9 cellular contexts compared by ENCODE assay signal in the genomic region with DNA sequence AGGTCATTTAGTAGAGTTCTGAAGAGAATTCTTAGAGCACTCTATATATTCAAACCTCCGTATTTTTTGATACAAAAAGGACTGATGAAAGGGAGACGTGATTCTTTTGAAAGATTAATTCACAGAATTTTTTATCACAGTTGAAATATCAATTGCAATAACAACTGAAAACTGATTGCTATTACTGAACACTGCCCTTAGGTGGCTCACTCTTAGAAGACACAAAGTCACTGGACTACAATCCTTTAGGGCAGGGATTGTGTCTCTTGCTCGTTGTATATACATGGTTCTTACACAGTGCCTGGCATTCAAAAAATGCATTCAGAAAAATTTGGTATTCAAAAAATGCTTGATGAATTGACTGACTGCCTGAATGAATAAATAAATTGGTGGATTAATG. TPM values are rescaled to one million over a fixed set of nuclear protein-coding genes. Genes with fewer than 3 reads are reported as not detected.
A peak's percentile ranks its signal among the peaks of the same experiment; 100 is the strongest.
DNase-seq lines count a peak whose midpoint lies in the region; ATAC-seq, FAIRE-seq and TF ChIP-seq lines count a peak whose summit lies in the region.
"Had no signal": no experiment of that assay in that cellular context is flagged by ENCODE, and none has a peak within 500 bp of the region (broad histone marks: within the 10 kb centered on the region; RNA-seq: fewer than 3 reads in every experiment).

No MANE protein-coding gene starts in this region.

- peak; percentile 40 for TF ChIP-seq CTCF in D721Med (IDR thresholded peaks at IDR 0.05; ENCODE audit: insufficient read depth, missing control alignments)
- TF ChIP-seq CTCF in VCaP (conservative IDR thresholded peaks at IDR 0.05), result peak; percentile 76
- peak in 3 of 4 experiments; percentile 15 to 36 (median 34) for TF ChIP-seq CTCF in uterus (IDR thresholded peaks at IDR 0.05)

- DNase-seq in D721Med (ENCODE audit: insufficient read length, low spot score) (no peak), KBM-7 (peak; percentile 42), right cardiac atrium (no peak), uterus (no peak), globus pallidus (ENCODE audit: low spot score) (no peak)
- no peak for DNase-seq in stimulated activated CD4-positive, alpha-beta T cell treated with anti-CD3 and anti-CD28 coated beads, Interleukin-15, amount 100 ng/mL, for 24 hours

- H3K4me1 ChIP-seq in right cardiac atrium (ENCODE audit: control insufficient read depth, insufficient read depth, low read length) (peaks cover 3% of the 10 kb centered on the region), uterus (no peaks in the 10 kb centered on the region)

- intact Hi-C loops in right cardiac atrium (cut with DNase I), result loop anchor here in 2 of 4 donors (10.0 kb wide), 2 partner anchors 149 to 159 kb away; no protein-coding TSS in a partner anchor
- intact Hi-C loops in uterus (cut with DNase I; ENCODE audit: low total_unique reads), result no loop called here

- in situ Hi-C loops in KBM-7 (cut with MboI; ENCODE audit: low pct_unique_long_range_greater_than_20kb, low sequenced_read_pairs), result no loop called here

- H3K36me3 ChIP-seq in uterus, result no peaks in the 10 kb centered on the region

- no peak for TF ChIP-seq POLR2A in uterus (IDR thresholded peaks at IDR 0.05)

- H3K27ac ChIP-seq in VCaP (no peak overlapping the region), right cardiac atrium (ENCODE audit: low read length) (no peak overlapping the region), uterus (no peak overlapping the region)
- H3K27ac ChIP-seq: SK-N-MC had no signal

- 24% methylated on average over 3 of the region's 3 CpGs for WGBS in right cardiac atrium

- H3K9me3 ChIP-seq in right cardiac atrium (ENCODE audit: control insufficient read depth, low read length) (no peaks in the 10 kb centered on the region), uterus (no peaks in the 10 kb centered on the region)

- ATAC-seq in GM19395 (IDR thresholded peaks at IDR 0.05; ENCODE audit: unreplicated experiment) (peak; percentile 61), right cardiac atrium (peak; percentile 60 to 70)

- H3K27me3 ChIP-seq in right cardiac atrium (ENCODE audit: control insufficient read depth, insufficient read depth), result no peaks in the 10 kb centered on the region
- H3K27me3 ChIP-seq in uterus, result no peaks in the 10 kb centered on the region

- H3K4me3 ChIP-seq in right cardiac atrium (ENCODE audit: low read length) (no peak overlapping the region), uterus (no peak overlapping the region)
- H3K4me3 ChIP-seq: SK-N-MC had no signal

- FAIRE-seq in D721Med (lab: Jason Lieb, UNC), result peak; percentile 21

RNA-seq across cellular contexts. Expression of gene CALHM6, which starts 17.1 kb away (rescaled TPM):
- total RNA-seq in right cardiac atrium (1 to 10 TPM; 3.0 to 4.8 (median 3.8) TPM), uterus (1 to 10 TPM in 2 of 4 donors, not detected in 2; 3.9 to 7.6 TPM)
- 5.9 TPM for polyA plus RNA-seq in right cardiac atrium
